19 cellular contexts compared by ENCODE assay signal in the genomic region with DNA sequence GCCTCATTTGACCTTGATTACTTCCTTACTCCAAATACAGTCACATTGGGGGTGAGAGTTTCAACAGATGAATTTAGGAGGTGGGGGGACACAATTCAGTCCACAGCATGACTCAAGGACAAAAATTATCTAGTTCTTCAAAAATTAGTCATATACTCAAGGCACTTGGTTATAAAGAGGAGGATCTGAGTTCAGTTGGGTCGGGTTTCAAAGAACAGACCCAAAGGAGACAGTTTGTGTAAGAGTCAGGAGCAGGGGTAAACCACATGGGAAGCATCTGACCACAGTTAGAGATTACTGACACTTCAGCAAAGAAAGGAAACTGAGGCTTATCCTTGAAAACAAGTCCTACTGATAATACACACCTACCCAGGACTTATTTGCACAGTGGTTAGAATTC.
"Had no signal": no experiment of that assay in that cellular context is flagged by ENCODE, and none has a peak within 500 bp of the region (broad histone marks: within the 10 kb centered on the region; RNA-seq: fewer than 3 reads in every experiment).

No MANE protein-coding gene starts in this region.

- H3K4me1 Mint-ChIP-seq: activated CD4-positive, alpha-beta T cell treated with anti-CD3 and anti-CD28 coated beads, Interleukin-2, amount 10 ng/mL, durations not matched to agents 24 days and 14 days; natural killer cell had no signal

- H3K9me3 Mint-ChIP-seq: activated CD4-positive, alpha-beta T cell treated with anti-CD3 and anti-CD28 coated beads, Interleukin-2, amount 10 ng/mL, durations not matched to agents 24 days and 14 days; activated CD8-positive, alpha-beta T cell treated with anti-CD3 and anti-CD28 coated beads for 36 hours; activated naive CD8-positive, alpha-beta T cell treated with anti-CD3 and anti-CD28 coated beads, Interleukin-2, amount 10 ng/mL, durations not matched to agents 7 days and 5 days; activated T-cell treated with anti-CD3 and anti-CD28 coated beads, Interleukin-2, amount 50 U/mL, for 24 hours; activated T-helper 2 cell treated with anti-CD3 and anti-CD28 coated beads, Interferon-gamma antibody, Interleukin-2, Interleukin-4, amounts not matched to agents 10 μg/mL and 5 μg/mL and 100 μg/mL, durations not matched to agents 14 hours and 24 hours and 36 hours; natural killer cell; stimulated activated naive B cell treated with anti-CD40 and anti-IgM and Interleukin-4, amounts not matched to agents 10 μg/mL and 1 μg/mL and 100 μg/mL, for 72 hours had no signal

- H3K27me3 Mint-ChIP-seq: brain; stimulated activated naive B cell treated with anti-CD40 and anti-IgM and Interleukin-4, amounts not matched to agents 10 μg/mL and 1 μg/mL and 100 μg/mL, for 72 hours had no signal

- H3K4me3 ChIP-seq: colonic mucosa, sigmoid colon, thyroid gland had no signal

- H3K4me3 Mint-ChIP-seq: activated CD4-positive, alpha-beta T cell treated with anti-CD3 and anti-CD28 coated beads, Interleukin-2, amount 10 ng/mL, durations not matched to agents 24 days and 14 days; activated CD8-positive, alpha-beta T cell treated with anti-CD3 and anti-CD28 coated beads for 36 hours; activated naive CD8-positive, alpha-beta T cell treated with anti-CD3 and anti-CD28 coated beads, Interleukin-2, amount 10 ng/mL, durations not matched to agents 7 days and 5 days; activated T-cell treated with anti-CD3 and anti-CD28 coated beads, Interleukin-2, amount 50 U/mL, for 24 hours; brain; natural killer cell; stimulated activated naive B cell treated with anti-CD40 and anti-IgM and Interleukin-4, amounts not matched to agents 10 μg/mL and 1 μg/mL and 100 μg/mL, for 72 hours had no signal

- H3K27ac ChIP-seq: colonic mucosa, sigmoid colon, thyroid gland had no signal

- H3K9me3 ChIP-seq: colonic mucosa, sigmoid colon, thyroid gland had no signal

- H3K36me3 Mint-ChIP-seq: brain; natural killer cell; stimulated activated naive B cell treated with anti-CD40 and anti-IgM and Interleukin-4, amounts not matched to agents 10 μg/mL and 1 μg/mL and 100 μg/mL, for 72 hours had no signal

- ATAC-seq: activated CD8-positive, alpha-beta T cell treated with anti-CD3 and anti-CD28 coated beads for 36 hours; left cardiac atrium; natural killer cell; stimulated activated naive B cell treated with anti-CD40 and anti-IgM and Interleukin-4, amounts not matched to agents 10 μg/mL and 1 μg/mL and 100 μg/mL, for 72 hours had no signal

- H3K36me3 ChIP-seq: colonic mucosa, sigmoid colon, thyroid gland had no signal

- DNase-seq: activated CD4-positive, alpha-beta T cell treated with anti-CD3 and anti-CD28 coated beads, Interleukin-2, amount 10 ng/mL, durations not matched to agents 24 days and 14 days; activated CD8-positive, alpha-beta T cell treated with anti-CD3 and anti-CD28 coated beads for 36 hours; activated naive CD4-positive, alpha-beta T cell treated with Interleukin-2 at 50 U/mL for 16 hours; activated naive CD8-positive, alpha-beta T cell treated with anti-CD3 and anti-CD28 coated beads, Interleukin-2, amount 10 ng/mL, durations not matched to agents 7 days and 5 days; activated T-cell treated with anti-CD3 and anti-CD28 coated beads, Interleukin-2, amount 50 U/mL, for 24 hours; caudate nucleus; colonic mucosa; left cardiac atrium; mesendoderm; natural killer cell; nucleus accumbens; posterior cingulate gyrus; sigmoid colon; stimulated activated naive B cell treated with anti-CD40 and anti-IgM and Interleukin-4, amounts not matched to agents 10 μg/mL and 1 μg/mL and 100 μg/mL, for 72 hours; T-helper 1 cell; T1000; thyroid gland had no signal

- H3K4me1 ChIP-seq: colonic mucosa, sigmoid colon, thyroid gland had no signal

- H3K27me3 ChIP-seq: colonic mucosa, sigmoid colon, thyroid gland had no signal

- H3K27ac Mint-ChIP-seq: activated CD4-positive, alpha-beta T cell treated with anti-CD3 and anti-CD28 coated beads, Interleukin-2, amount 10 ng/mL, durations not matched to agents 24 days and 14 days; activated CD8-positive, alpha-beta T cell treated with anti-CD3 and anti-CD28 coated beads for 36 hours; activated naive CD8-positive, alpha-beta T cell treated with anti-CD3 and anti-CD28 coated beads, Interleukin-2, amount 10 ng/mL, durations not matched to agents 7 days and 5 days; activated T-cell treated with anti-CD3 and anti-CD28 coated beads, Interleukin-2, amount 50 U/mL, for 24 hours; activated T-helper 2 cell treated with anti-CD3 and anti-CD28 coated beads, Interferon-gamma antibody, Interleukin-2, Interleukin-4, amounts not matched to agents 10 μg/mL and 5 μg/mL and 100 μg/mL, durations not matched to agents 14 hours and 24 hours and 36 hours; brain; natural killer cell had no signal
